11 cellular contexts compared by ENCODE assay signal in the genomic region with DNA sequence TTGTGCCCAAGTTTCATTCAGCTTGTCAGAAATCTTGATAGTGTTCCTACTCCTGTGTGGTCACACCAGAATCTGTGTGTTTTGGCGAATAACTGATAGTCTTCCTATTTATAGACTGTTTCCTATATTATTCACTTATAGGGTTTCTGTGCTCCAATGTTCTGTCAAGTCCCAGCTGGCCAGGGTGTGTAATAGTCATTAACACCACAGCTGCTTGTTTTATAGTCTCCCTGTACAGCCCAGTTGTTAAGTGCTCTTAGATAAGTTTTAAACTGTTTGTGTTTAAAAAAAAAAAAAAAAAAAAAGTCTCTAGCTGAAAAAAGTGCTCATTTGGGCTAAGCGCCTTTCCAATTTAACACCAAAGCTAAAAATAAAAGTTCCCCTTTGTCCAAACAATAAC.
"Had no signal": no experiment of that assay in that cellular context is flagged by ENCODE, and none has a peak within 500 bp of the region (broad histone marks: within the 10 kb centered on the region; RNA-seq: fewer than 3 reads in every experiment).

No MANE protein-coding gene starts in this region.

- DNase-seq: brain microvascular endothelial cell; cerebellar nuclear complex; endodermal cell; foreskin melanocyte; islet precursor cell; stimulated activated naive B cell treated with anti-CD40 and anti-IgM and Interleukin-4, amounts not matched to agents 10 μg/mL and 1 μg/mL and 100 μg/mL, for 72 hours; T-helper 2 cell; trophoblast cell had no signal

- H3K27me3 ChIP-seq: brain microvascular endothelial cell had no signal

- H3K36me3 ChIP-seq: brain microvascular endothelial cell had no signal

- H3K4me3 ChIP-seq: smooth muscle cell had no signal

- H3K27ac ChIP-seq: brain microvascular endothelial cell, parathyroid adenoma had no signal

- ATAC-seq: activated CD4-positive, CD25-positive, alpha-beta regulatory T cell treated with anti-CD3 and anti-CD28 coated beads, Interleukin-2, amount 50 U/mL, for 24 hours; stimulated activated naive B cell treated with anti-CD40 and anti-IgM and Interleukin-4, amounts not matched to agents 10 μg/mL and 1 μg/mL and 100 μg/mL, for 72 hours had no signal
